In the genomic region with DNA sequence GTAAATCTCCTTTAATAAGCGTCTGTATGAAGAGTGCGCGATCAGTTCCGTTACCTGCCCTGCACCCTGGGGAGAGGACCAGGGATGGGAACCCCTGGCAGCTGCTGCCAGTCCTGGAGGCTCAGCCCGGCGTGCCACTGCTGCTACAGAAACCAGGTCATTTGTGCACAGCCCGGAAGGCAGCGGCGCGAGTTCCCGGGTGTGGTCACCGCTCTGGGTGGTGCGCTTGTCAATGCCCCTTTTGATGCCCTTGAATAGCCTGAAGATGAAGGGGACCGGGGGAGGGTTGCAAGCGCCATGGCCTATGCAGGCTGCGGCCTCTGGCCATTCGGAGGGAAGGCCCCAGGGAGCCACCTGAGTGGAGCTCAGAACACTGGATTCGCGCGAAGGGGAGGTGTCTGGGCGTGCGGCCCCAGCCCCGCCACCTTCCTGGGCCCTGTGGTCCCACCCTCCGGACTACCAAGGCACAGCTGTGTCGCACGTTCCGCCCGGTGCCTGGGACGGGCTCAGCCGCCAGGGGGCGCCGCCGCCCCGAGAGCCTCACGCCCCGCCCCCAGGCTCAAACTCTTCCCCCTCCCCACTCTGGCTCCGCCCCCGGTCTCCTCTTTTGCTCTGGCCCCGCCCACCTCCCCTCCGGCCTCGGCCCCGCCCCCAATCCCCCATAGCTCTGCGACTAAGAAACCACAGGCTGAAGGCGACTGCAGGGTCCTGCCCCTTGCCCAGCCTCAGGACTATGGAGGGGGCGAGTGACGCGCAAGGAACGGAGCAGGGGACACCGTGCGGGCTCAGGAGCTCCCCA, we compare ENCODE assay signal across 2 cellular contexts.
A peak's percentile ranks its signal among the peaks of the same experiment; 100 is the strongest.
TF ChIP-seq lines count a peak whose summit lies in the region.

No MANE protein-coding gene starts in this region.

TF ChIP-seq in GM23338, 12 proteins besides CTCF, POLR2A, EP300 and RAD21:
- TF ChIP-seq CREB1 (CRISPR knock-in tag; IDR thresholded peaks at IDR 0.05; ENCODE audit: low read depth) (no peak), POLR2AphosphoS5 (IDR thresholded peaks at IDR 0.05; ENCODE audit: low read depth) (peak; percentile 57), JUNB (IDR thresholded peaks at IDR 0.05; ENCODE audit: unreplicated experiment) (no peak), ZNF114 (CRISPR knock-in tag; IDR thresholded peaks at IDR 0.05) (no peak), NANOG (IDR thresholded peaks at IDR 0.05; ENCODE audit: borderline replicate concordance) (no peak)
- TF ChIP-seq, protein P1, sequence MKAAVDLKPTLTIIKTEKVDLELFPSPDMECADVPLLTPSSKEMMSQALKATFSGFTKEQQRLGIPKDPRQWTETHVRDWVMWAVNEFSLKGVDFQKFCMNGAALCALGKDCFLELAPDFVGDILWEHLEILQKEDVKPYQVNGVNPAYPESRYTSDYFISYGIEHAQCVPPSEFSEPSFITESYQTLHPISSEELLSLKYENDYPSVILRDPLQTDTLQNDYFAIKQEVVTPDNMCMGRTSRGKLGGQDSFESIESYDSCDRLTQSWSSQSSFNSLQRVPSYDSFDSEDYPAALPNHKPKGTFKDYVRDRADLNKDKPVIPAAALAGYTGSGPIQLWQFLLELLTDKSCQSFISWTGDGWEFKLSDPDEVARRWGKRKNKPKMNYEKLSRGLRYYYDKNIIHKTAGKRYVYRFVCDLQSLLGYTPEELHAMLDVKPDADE (IDR thresholded peaks at IDR 0.05), result no peak
TF ChIP-seq in GM23338: peak in this region for 1.

TF ChIP-seq in GM12878, 131 proteins besides CTCF, POLR2A, EP300 and RAD21:
- TF ChIP-seq BHLHE40 (IDR thresholded peaks at IDR 0.05; ENCODE audit: borderline replicate concordance in 1 of 2, low read depth in 2 of 2, low read length in 1 of 2), result peak; percentile 7 to 47; a peak in 1 of 4 replicates
- TF ChIP-seq SMC3 (IDR thresholded peaks at IDR 0.05; ENCODE audit: borderline replicate concordance, low read length), result 0 out of 2 replicates have a peak, but pooled peaks have one; percentile 4
- no peak for TF ChIP-seq PAX8 (IDR thresholded peaks at IDR 0.05)
- TF ChIP-seq SIX5 (IDR thresholded peaks at IDR 0.05; ENCODE audit: low read depth, low read length, severe bottlenecking), result no peak
- TF ChIP-seq KAT2A (conservative IDR thresholded peaks at IDR 0.05; ENCODE audit: control insufficient read depth, low read depth, low read length), result no peak
- no peak for TF ChIP-seq BMI1 (IDR thresholded peaks at IDR 0.05; ENCODE audit: borderline replicate concordance)
- TF ChIP-seq NR2F1 (conservative IDR thresholded peaks at IDR 0.05), result no peak
